Comparison of ENCODE assay signal across 7 cellular contexts in the genomic region with DNA sequence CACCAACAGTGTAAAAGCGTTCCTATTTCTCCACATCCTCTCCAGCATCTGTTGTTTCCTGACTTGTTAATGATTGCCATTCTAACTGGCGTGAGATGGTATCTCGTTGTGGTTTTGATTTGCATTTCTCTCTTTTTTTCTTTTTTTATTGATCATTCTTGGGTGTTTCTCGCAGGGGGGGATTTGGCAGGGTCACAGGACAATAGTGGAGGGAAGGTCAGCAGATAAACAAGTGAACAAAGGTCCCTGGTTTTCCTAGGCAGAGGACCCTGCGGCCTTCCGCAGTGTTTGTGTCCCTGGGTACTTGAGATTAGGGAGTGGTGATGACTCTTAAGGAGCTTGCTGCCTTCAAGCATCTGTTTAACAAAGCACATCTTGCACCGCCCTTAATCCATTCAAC. TPM values are rescaled to one million over a fixed set of nuclear protein-coding genes. Genes with fewer than 3 reads are reported as not detected.
DNase-seq lines count a peak whose midpoint lies in the region; ATAC-seq, FAIRE-seq and TF ChIP-seq lines count a peak whose summit lies in the region.
"Not testable (repeated sequence)": the region's sequence is repeated elsewhere in the genome, so short reads cannot be mapped to it uniquely, and the experiment has no call there.

No MANE protein-coding gene starts in this region.

- DNase-seq in CD4-positive, CD25-positive, alpha-beta regulatory T cell; WERI-Rb-1; activated naive CD4-positive, alpha-beta T cell treated with anti-CD3 and anti-CD28 coated beads for 36 hours; K562 (ENCODE audit: extremely low read depth in 1 of 4, low spot score in 3 of 4); glutamatergic neuron; neural crest cell (ENCODE audit: low read depth, low spot score); stimulated activated naive B cell treated with anti-CD40 and anti-IgM and Interleukin-4, amounts not matched to agents 10 μg/mL and 1 μg/mL and 100 μg/mL, for 72 hours: not testable (repeated sequence)

- peaks cover 21% of the 10 kb centered on the region for H4K20me1 ChIP-seq in K562 (replicated peaks; ENCODE audit: control insufficient read depth, insufficient read depth, low read length)

- H2AFZ ChIP-seq in K562 (ENCODE audit: low read depth, low read length): not testable (repeated sequence)

- TF ChIP-seq RAD21 in K562 (CRISPR knock-in tag; conservative IDR thresholded peaks at IDR 0.05 in 1 of 2, IDR thresholded peaks at IDR 0.05 in 1 of 2): not testable (repeated sequence)

- in situ Hi-C loops in K562 (cut with MboI): not testable (repeated sequence)

- not testable (repeated sequence) for H3K4me1 ChIP-seq in CD4-positive, CD25-positive, alpha-beta regulatory T cell (ENCODE audit: control insufficient read depth, insufficient read depth, low read length, poor library complexity, severe bottlenecking)
- H3K4me1 ChIP-seq in K562 (replicated peaks in 1 of 2; ENCODE audit: control insufficient read depth in 2 of 2, insufficient read depth in 2 of 2, low read length in 2 of 2): peaks cover 22 to 23% of the 10 kb centered on the region in 2 experiments

- peaks cover 54% of the 10 kb centered on the region for H3K79me2 ChIP-seq in K562 (ENCODE audit: control insufficient read depth, insufficient read depth, low read length)

- intact Hi-C loops in activated naive CD4-positive, alpha-beta T cell treated with anti-CD3 and anti-CD28 coated beads for 36 hours (cut with micrococcal nuclease); K562 (cut with micrococcal nuclease): not testable (repeated sequence)

- not testable (repeated sequence) for H3K9me3 Mint-ChIP-seq in CD4-positive, CD25-positive, alpha-beta regulatory T cell; activated naive CD4-positive, alpha-beta T cell treated with anti-CD3 and anti-CD28 coated beads for 36 hours; glutamatergic neuron (ENCODE audit: unreplicated experiment); neural crest cell; stimulated activated naive B cell treated with anti-CD40 and anti-IgM and Interleukin-4, amounts not matched to agents 10 μg/mL and 1 μg/mL and 100 μg/mL, for 72 hours

- H3K9me1 ChIP-seq in K562 (ENCODE audit: control insufficient read depth, insufficient read depth, low read length): not testable (repeated sequence)

- TF ChIP-seq CTCF in WERI-Rb-1 (IDR thresholded peaks at IDR 0.05; ENCODE audit: low read depth, low read length); K562 (IDR thresholded peaks at IDR 0.05 in 2 of 3, conservative IDR thresholded peaks at IDR 0.05 in 1 of 3; ENCODE audit: insufficient read depth in 2 of 3, low read depth in 1 of 3, low read length in 3 of 3); glutamatergic neuron (IDR thresholded peaks at IDR 0.05; ENCODE audit: partially characterized antibody, unreplicated experiment); neural crest cell (conservative IDR thresholded peaks at IDR 0.05): not testable (repeated sequence)

- not testable (repeated sequence) for H3K4me3 ChIP-seq in CD4-positive, CD25-positive, alpha-beta regulatory T cell (ENCODE audit: low read depth, low read length); WERI-Rb-1 (ENCODE audit: low read depth, low read length); K562

- not testable (repeated sequence) for H3K4me2 ChIP-seq in K562 (ENCODE audit: insufficient read depth, low read length)

- H3K36me3 ChIP-seq in CD4-positive, CD25-positive, alpha-beta regulatory T cell (ENCODE audit: control insufficient read depth, insufficient read depth, low read length); WERI-Rb-1; K562 (ENCODE audit: control insufficient read depth, insufficient read depth, low read length): not testable (repeated sequence)

- POLR2A ChIA-PET in K562 (lab: Yijun Ruan, JAX): not testable (repeated sequence)

- H3K27me3 Mint-ChIP-seq in CD4-positive, CD25-positive, alpha-beta regulatory T cell; activated naive CD4-positive, alpha-beta T cell treated with anti-CD3 and anti-CD28 coated beads for 36 hours (ENCODE audit: low read depth); glutamatergic neuron (ENCODE audit: unreplicated experiment); neural crest cell (ENCODE audit: low read depth); stimulated activated naive B cell treated with anti-CD40 and anti-IgM and Interleukin-4, amounts not matched to agents 10 μg/mL and 1 μg/mL and 100 μg/mL, for 72 hours: not testable (repeated sequence)

- WGBS in K562 (ENCODE audit: insufficient coverage, low coverage, missing lambda C conversion rate): 28% methylated on average over 4 of the region's 7 CpGs

- not testable (repeated sequence) for H3K27me3 ChIP-seq in CD4-positive, CD25-positive, alpha-beta regulatory T cell (ENCODE audit: control insufficient read depth, insufficient read depth, low read length); WERI-Rb-1 (ENCODE audit: insufficient read depth, low read depth, severe bottlenecking); K562 (ENCODE audit: control insufficient read depth in 2 of 2, insufficient read depth in 2 of 2, low read length in 2 of 2)

- H3K4me1 Mint-ChIP-seq in CD4-positive, CD25-positive, alpha-beta regulatory T cell: peaks cover 15 to 42% (median 29%) of the 10 kb centered on the region in 4 donors
- H3K4me1 Mint-ChIP-seq in activated naive CD4-positive, alpha-beta T cell treated with anti-CD3 and anti-CD28 coated beads for 36 hours (ENCODE audit: low read depth): peaks cover 32% of the 10 kb centered on the region
- H3K4me1 Mint-ChIP-seq in glutamatergic neuron (ENCODE audit: low read depth, unreplicated experiment): not testable (repeated sequence)
- peaks cover 10% of the 10 kb centered on the region for H3K4me1 Mint-ChIP-seq in neural crest cell
- peaks cover 10 to 18% of the 10 kb centered on the region in 2 donors for H3K4me1 Mint-ChIP-seq in stimulated activated naive B cell treated with anti-CD40 and anti-IgM and Interleukin-4, amounts not matched to agents 10 μg/mL and 1 μg/mL and 100 μg/mL, for 72 hours

- not testable (repeated sequence) for H3K36me3 Mint-ChIP-seq in CD4-positive, CD25-positive, alpha-beta regulatory T cell; activated naive CD4-positive, alpha-beta T cell treated with anti-CD3 and anti-CD28 coated beads for 36 hours (ENCODE audit: low read depth); glutamatergic neuron (ENCODE audit: unreplicated experiment); neural crest cell (ENCODE audit: low read depth)
- H3K36me3 Mint-ChIP-seq in stimulated activated naive B cell treated with anti-CD40 and anti-IgM and Interleukin-4, amounts not matched to agents 10 μg/mL and 1 μg/mL and 100 μg/mL, for 72 hours: peaks cover 5 to 11% of the 10 kb centered on the region in 2 donors

- CTCF ChIA-PET in activated naive CD4-positive, alpha-beta T cell treated with anti-CD3 and anti-CD28 coated beads for 36 hours (lab: Charles Lee); K562 (lab: Yijun Ruan, JAX; ENCODE audit: low intra/inter-chr PET ratio): not testable (repeated sequence)

- not testable (repeated sequence) for TF ChIP-seq EP300 in K562 (IDR thresholded peaks at IDR 0.05; ENCODE audit: low read length)

- FAIRE-seq in K562 (lab: Jason Lieb, UNC): not testable (repeated sequence)

- H3K9ac ChIP-seq in K562 (ENCODE audit: insufficient read depth in 1 of 2, low read depth in 2 of 2, low read length in 2 of 2): not testable (repeated sequence)

- not testable (repeated sequence) for H3K9me3 ChIP-seq in CD4-positive, CD25-positive, alpha-beta regulatory T cell (ENCODE audit: control insufficient read depth in 2 of 2, low read length in 2 of 2); WERI-Rb-1 (ENCODE audit: severe bottlenecking); K562 (replicated peaks; ENCODE audit: control insufficient read depth, insufficient read depth, low read depth, low read length)

- BruUV-seq in K562 (replicated peaks; lab: Mats Ljungman, UMichigan): not testable (repeated sequence)

- not testable (repeated sequence) for ATAC-seq in CD4-positive, CD25-positive, alpha-beta regulatory T cell (ENCODE audit: low read depth in 2 of 2); K562; stimulated activated naive B cell treated with anti-CD40 and anti-IgM and Interleukin-4, amounts not matched to agents 10 μg/mL and 1 μg/mL and 100 μg/mL, for 72 hours (replicated peaks)

- H3K27ac ChIP-seq in CD4-positive, CD25-positive, alpha-beta regulatory T cell (ENCODE audit: insufficient read depth, low read length, poor library complexity, severe bottlenecking); K562 (ENCODE audit: extremely low read depth, low read depth, low read length): not testable (repeated sequence)
- H3K27ac ChIP-seq in WERI-Rb-1: peak overlapping the region; percentile 74

- TF ChIP-seq POLR2A in K562 (conservative IDR thresholded peaks at IDR 0.05): not testable (repeated sequence)

- H3K4me3 Mint-ChIP-seq in CD4-positive, CD25-positive, alpha-beta regulatory T cell; activated naive CD4-positive, alpha-beta T cell treated with anti-CD3 and anti-CD28 coated beads for 36 hours; glutamatergic neuron (ENCODE audit: unreplicated experiment); neural crest cell; stimulated activated naive B cell treated with anti-CD40 and anti-IgM and Interleukin-4, amounts not matched to agents 10 μg/mL and 1 μg/mL and 100 μg/mL, for 72 hours: not testable (repeated sequence)

- H3K27ac Mint-ChIP-seq in CD4-positive, CD25-positive, alpha-beta regulatory T cell: peak overlapping the region in 2 of 3 donors; percentile 44 to 79
- H3K27ac Mint-ChIP-seq in activated naive CD4-positive, alpha-beta T cell treated with anti-CD3 and anti-CD28 coated beads for 36 hours: peak overlapping the region; percentile 14
- peak overlapping the region; percentile 91 for H3K27ac Mint-ChIP-seq in glutamatergic neuron (ENCODE audit: unreplicated experiment)
- H3K27ac Mint-ChIP-seq in neural crest cell (ENCODE audit: unreplicated experiment): peak overlapping the region; percentile 53
- peak overlapping the region; percentile 10 for H3K27ac Mint-ChIP-seq in stimulated activated naive B cell treated with anti-CD40 and anti-IgM and Interleukin-4, amounts not matched to agents 10 μg/mL and 1 μg/mL and 100 μg/mL, for 72 hours

RNA-seq across cellular contexts. Expression of a gene that starts 13.5 kb away (rescaled TPM):
- 22.1 TPM for total RNA-seq in CD4-positive, CD25-positive, alpha-beta regulatory T cell
- 1 to 10 TPM; 6.8 to 7.9 (median 7.4) TPM for polyA plus RNA-seq in CD4-positive, CD25-positive, alpha-beta regulatory T cell
- 10 to 100 TPM; 18.2 to 18.6 TPM for total RNA-seq in activated naive CD4-positive, alpha-beta T cell treated with anti-CD3 and anti-CD28 coated beads for 36 hours
- 31.2 and 69.0 TPM in 2 replicates for total RNA-seq in K562 (2011; cell fraction: chromatin; rRNA removed; ENCODE audit: low replicate concordance)
- total RNA-seq in K562 (2011; cell fraction: nucleolus; rRNA removed): 19.2 and 25.7 TPM in 2 replicates
- 20.0 and 31.2 TPM in 2 replicates for total RNA-seq in K562 (2011; cell fraction: nucleoplasm; rRNA removed)
- total RNA-seq in K562 (2014; rRNA removed): 13.5 and 17.0 TPM in 2 replicates
- total RNA-seq in K562 (2014; rRNA removed; fragmentation: Illumina TruSeq; extraction: Trizol): 17.8 and 18.7 TPM in 2 replicates
- total RNA-seq in K562 (2015; rRNA removed; fragmentation: Illumina TruSeq; extraction: Trizol): 17.6 and 18.1 TPM in 2 replicates
- total RNA-seq in K562 (2021): 16.8 and 18.8 TPM in 2 replicates
- polyA plus RNA-seq in K562 (2011; rRNA removed): 10.1 and 13.5 TPM in 2 replicates
- 5.8 and 7.7 TPM in 2 replicates for polyA plus RNA-seq in K562 (2011; cell fraction: cytosol; rRNA removed)
- 19.2 and 21.4 TPM in 2 replicates for polyA plus RNA-seq in K562 (2011; cell fraction: nucleus; rRNA removed)
- 9.0 and 9.8 TPM in 2 replicates for polyA plus RNA-seq in K562 (2012)
- 12.7 and 13.7 TPM in 2 replicates for polyA plus RNA-seq in K562 (2014; fragmentation: Illumina TruSeq; extraction: Trizol)
- polyA plus RNA-seq in K562 (2014; fragmentation: Nextera tagmentation; extraction: Ambion mirVana): 1 to 10 TPM; 4.2 TPM
- 9.1 and 9.4 TPM in 2 replicates for polyA plus RNA-seq in K562 (2014; rRNA removed)
- 33.9 and 36.1 TPM in 2 replicates for polyA minus RNA-seq in K562 (2011; rRNA and poly(A)+ RNA removed)
- polyA minus RNA-seq in K562 (2011; cell fraction: cytosol; rRNA and poly(A)+ RNA removed): 12.8 and 16.2 TPM in 2 replicates
- 11.7 and 19.5 TPM in 2 replicates for polyA minus RNA-seq in K562 (2011; cell fraction: nucleus; rRNA and poly(A)+ RNA removed)
- total RNA-seq in glutamatergic neuron (ENCODE audit: unreplicated experiment): 30.2 TPM
- total RNA-seq in neural crest cell: 16.9 and 18.0 TPM in 2 replicates

Comparison
In these comparisons a context has a peak if more than half of its experiments do, and no peak if none do; other contexts are left out.
1. H3K27ac Mint-ChIP-seq: peak in every context shown above with its lines; median percentile 91 in glutamatergic neuron; 62 in CD4-positive, CD25-positive, alpha-beta regulatory T cell; 53 in neural crest cell; 14 in activated naive CD4-positive, alpha-beta T cell treated with anti-CD3 and anti-CD28 coated beads for 36 hours; 10 in stimulated activated naive B cell treated with anti-CD40 and anti-IgM and Interleukin-4, amounts not matched to agents 10 μg/mL and 1 μg/mL and 100 μg/mL, for 72 hours.